ENCODE assay signal across 10 cellular contexts in the genomic region with DNA sequence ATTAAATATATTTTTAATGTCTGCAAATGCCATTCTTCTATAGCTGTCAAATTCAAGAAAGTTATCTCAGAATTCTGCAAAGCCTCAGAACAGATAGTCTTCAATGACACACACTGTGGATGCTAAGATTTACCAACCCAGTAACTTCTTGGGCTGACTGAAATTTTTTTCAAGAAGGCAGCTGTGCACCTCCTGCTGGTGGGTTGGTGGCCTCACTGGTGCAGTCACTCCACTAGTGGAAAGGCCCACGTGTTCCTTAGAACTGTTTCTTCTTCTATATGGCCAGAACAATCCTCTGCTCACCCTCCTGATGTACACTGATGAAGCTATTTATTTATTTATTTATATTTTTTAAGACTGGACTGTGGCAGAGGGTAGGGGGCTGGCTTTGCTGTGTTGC. TPM values are rescaled to one million over a fixed set of nuclear protein-coding genes. Genes with fewer than 3 reads are reported as not detected.
A peak's percentile ranks its signal among the peaks of the same experiment; 100 is the strongest.
DNase-seq lines count a peak whose midpoint lies in the region; ATAC-seq and TF ChIP-seq lines count a peak whose summit lies in the region.
"Had no signal": no experiment of that assay in that cellular context is flagged by ENCODE, and none has a peak within 500 bp of the region (broad histone marks: within the 10 kb centered on the region; RNA-seq: fewer than 3 reads in every experiment).

No MANE protein-coding gene starts in this region.

- no peak overlapping the region for H3K27ac Mint-ChIP-seq in activated naive CD8-positive, alpha-beta T cell treated with anti-CD3 and anti-CD28 coated beads, Interleukin-2, amount 50 U/mL, for 24 hours
- H3K27ac Mint-ChIP-seq in activated naive CD8-positive, alpha-beta T cell treated with anti-CD3 and anti-CD28 coated beads for 36 hours: no peak overlapping the region
- no peak overlapping the region for H3K27ac Mint-ChIP-seq in endodermal cell
- H3K27ac Mint-ChIP-seq in stimulated activated naive CD8-positive, alpha-beta T cell treated with anti-CD3 and anti-CD28 coated beads, Interleukin-15, amount 100 ng/mL, for 72 hours: no peak overlapping the region

- no peak overlapping the region for H3K4me3 ChIP-seq in endodermal cell (ENCODE audit: low read length)

- no peaks in the 10 kb centered on the region for H3K9me3 ChIP-seq in endodermal cell (ENCODE audit: control insufficient read depth, low read length)

- H3K36me3 ChIP-seq in endodermal cell (ENCODE audit: control insufficient read depth, insufficient read depth, low read length): no peaks in the 10 kb centered on the region

- no peaks in the 10 kb centered on the region for H3K36me3 Mint-ChIP-seq in activated naive CD8-positive, alpha-beta T cell treated with anti-CD3 and anti-CD28 coated beads, Interleukin-2, amount 50 U/mL, for 24 hours (ENCODE audit: low read depth)
- no peaks in the 10 kb centered on the region for H3K36me3 Mint-ChIP-seq in activated naive CD8-positive, alpha-beta T cell treated with anti-CD3 and anti-CD28 coated beads for 36 hours
- no peaks in the 10 kb centered on the region for H3K36me3 Mint-ChIP-seq in endodermal cell (ENCODE audit: low read depth)

- H3K4me1 Mint-ChIP-seq in activated naive CD8-positive, alpha-beta T cell treated with anti-CD3 and anti-CD28 coated beads, Interleukin-2, amount 50 U/mL, for 24 hours: no peaks in the 10 kb centered on the region
- H3K4me1 Mint-ChIP-seq in activated naive CD8-positive, alpha-beta T cell treated with anti-CD3 and anti-CD28 coated beads for 36 hours: no peaks in the 10 kb centered on the region
- H3K4me1 Mint-ChIP-seq in endodermal cell: no peaks in the 10 kb centered on the region
- H3K4me1 Mint-ChIP-seq in stimulated activated naive CD8-positive, alpha-beta T cell treated with anti-CD3 and anti-CD28 coated beads, Interleukin-15, amount 100 ng/mL, for 72 hours: peaks cover 3% of the 10 kb centered on the region

- peak; percentile 36 for ATAC-seq in activated naive CD8-positive, alpha-beta T cell treated with anti-CD3 and anti-CD28 coated beads, Interleukin-2, amount 50 U/mL, for 24 hours
- peak; percentile 57 for ATAC-seq in stimulated activated naive CD8-positive, alpha-beta T cell treated with anti-CD3 and anti-CD28 coated beads, Interleukin-15, amount 100 ng/mL, for 72 hours

- peaks cover 14% of the 10 kb centered on the region for H3K27me3 Mint-ChIP-seq in activated naive CD8-positive, alpha-beta T cell treated with anti-CD3 and anti-CD28 coated beads, Interleukin-2, amount 50 U/mL, for 24 hours
- H3K27me3 Mint-ChIP-seq in activated naive CD8-positive, alpha-beta T cell treated with anti-CD3 and anti-CD28 coated beads for 36 hours: peaks cover 35% of the 10 kb centered on the region
- H3K27me3 Mint-ChIP-seq in endodermal cell (ENCODE audit: insufficient read depth): no peaks in the 10 kb centered on the region
- H3K27me3 Mint-ChIP-seq in stimulated activated naive CD8-positive, alpha-beta T cell treated with anti-CD3 and anti-CD28 coated beads, Interleukin-15, amount 100 ng/mL, for 72 hours: peaks cover 27% of the 10 kb centered on the region

- no peaks in the 10 kb centered on the region for H3K4me1 ChIP-seq in endodermal cell (ENCODE audit: control insufficient read depth, insufficient read depth, low read length)

- 33% methylated on average over 1 of the region's 1 CpG; no CpG with 5 or more reads in 1 of the 2 experiments for WGBS in endodermal cell (ENCODE audit: insufficient coverage in 1 of 2, insufficient read length in 1 of 2), 2 experiments

- no peak for DNase-seq in activated naive CD8-positive, alpha-beta T cell treated with anti-CD3 and anti-CD28 coated beads, Interleukin-2, amount 50 U/mL, for 24 hours
- no peak for DNase-seq in activated naive CD8-positive, alpha-beta T cell treated with anti-CD3 and anti-CD28 coated beads for 36 hours
- DNase-seq in MV-4-11 (lab: John Stamatoyannopoulos, UW) (peak; percentile 5), endodermal cell (peak; percentile 59), SHP77 (lab: John Stamatoyannopoulos, UW) (no peak), SW480 (ENCODE audit: low spot score) (no peak), NCI-H2171 (lab: John Stamatoyannopoulos, UW) (no peak)
- no peak for DNase-seq in stimulated activated naive CD8-positive, alpha-beta T cell treated with anti-CD3 and anti-CD28 coated beads, Interleukin-15, amount 100 ng/mL, for 72 hours
- DNase-seq: effector memory CD4-positive, alpha-beta T cell had no signal

- H3K9ac ChIP-seq in endodermal cell (ENCODE audit: extremely low read depth, low read length, poor library complexity, severe bottlenecking): no peak overlapping the region

- H3K27me3 ChIP-seq in endodermal cell (ENCODE audit: control insufficient read depth, insufficient read depth, low read length, poor library complexity, severe bottlenecking): no peaks in the 10 kb centered on the region

- no peak overlapping the region for H3K27ac ChIP-seq in endodermal cell (ENCODE audit: low read depth, low read length)

- no peak overlapping the region for H3K4me3 Mint-ChIP-seq in activated naive CD8-positive, alpha-beta T cell treated with anti-CD3 and anti-CD28 coated beads, Interleukin-2, amount 50 U/mL, for 24 hours
- H3K4me3 Mint-ChIP-seq in activated naive CD8-positive, alpha-beta T cell treated with anti-CD3 and anti-CD28 coated beads for 36 hours: no peak overlapping the region
- H3K4me3 Mint-ChIP-seq in endodermal cell: no peak overlapping the region
- H3K4me3 Mint-ChIP-seq in stimulated activated naive CD8-positive, alpha-beta T cell treated with anti-CD3 and anti-CD28 coated beads, Interleukin-15, amount 100 ng/mL, for 72 hours: no peak overlapping the region

- peak; percentile 73 for TF ChIP-seq CTCF in endodermal cell (conservative IDR thresholded peaks at IDR 0.05)

- no peaks in the 10 kb centered on the region for H3K9me3 Mint-ChIP-seq in activated naive CD8-positive, alpha-beta T cell treated with anti-CD3 and anti-CD28 coated beads, Interleukin-2, amount 50 U/mL, for 24 hours
- H3K9me3 Mint-ChIP-seq in activated naive CD8-positive, alpha-beta T cell treated with anti-CD3 and anti-CD28 coated beads for 36 hours: no peaks in the 10 kb centered on the region
- H3K9me3 Mint-ChIP-seq in endodermal cell: no peaks in the 10 kb centered on the region
- no peaks in the 10 kb centered on the region for H3K9me3 Mint-ChIP-seq in stimulated activated naive CD8-positive, alpha-beta T cell treated with anti-CD3 and anti-CD28 coated beads, Interleukin-15, amount 100 ng/mL, for 72 hours

RNA-seq across cellular contexts. Expression of gene C6orf58, which starts 29.8 kb away (rescaled TPM):
- total RNA-seq in activated naive CD8-positive, alpha-beta T cell treated with anti-CD3 and anti-CD28 coated beads for 36 hours: under 1 TPM in 1 of 2 experiments, not detected in 1; 0.18 TPM
- total RNA-seq in endodermal cell: not detected
- not detected for polyA plus RNA-seq in endodermal cell (2013, experiment 1 of 2)
- not detected for polyA plus RNA-seq in endodermal cell (2013, experiment 2 of 2)
- total RNA-seq: subcutaneous adipose tissue had no signal

Comparison
In these comparisons a context has a peak if more than half of its experiments do, and no peak if none do; other contexts are left out.
1. DNase-seq: peak in MV-4-11 (single experiment) and endodermal cell (single experiment); none in activated naive CD8-positive, alpha-beta T cell treated with anti-CD3 and anti-CD28 coated beads, Interleukin-2, amount 50 U/mL, for 24 hours (single experiment), activated naive CD8-positive, alpha-beta T cell treated with anti-CD3 and anti-CD28 coated beads for 36 hours (single experiment), stimulated activated naive CD8-positive, alpha-beta T cell treated with anti-CD3 and anti-CD28 coated beads, Interleukin-15, amount 100 ng/mL, for 72 hours (0 of 2), SHP77 (0 of 2), SW480 (single experiment) and NCI-H2171 (single experiment).